In genomic region chr14:51817326-51817725, GRCh38 we compare ENCODE assay signal across 7 cellular contexts. TPM values are rescaled to one million over a fixed set of nuclear protein-coding genes. Genes with fewer than 3 reads are reported as not detected.
"Had no signal": no experiment of that assay in that cellular context is flagged by ENCODE, and none has a peak within 500 bp of the region (broad histone marks: within the 10 kb centered on the region; RNA-seq: fewer than 3 reads in every experiment).

No MANE protein-coding gene starts in this region.

- ATAC-seq: HCT116, HepG2 had no signal

- H3K4me3 Mint-ChIP-seq: HFFc6, IgD-negative memory B cell had no signal

- DNase-seq: GM23248, GOT3, H7, HFFc6 had no signal

- H3K9me3 Mint-ChIP-seq: HFFc6, IgD-negative memory B cell had no signal

- H3K36me3 Mint-ChIP-seq: IgD-negative memory B cell had no signal

- H3K27ac Mint-ChIP-seq: HFFc6, IgD-negative memory B cell had no signal

RNA-seq across cellular contexts. Expression of gene GNG2, which starts 43.1 kb away (rescaled TPM):
- total RNA-seq: HepG2 had no signal
